ENCODE assay signal across 36 cellular contexts in genomic region chr9:123290764-123291163, GRCh38.
"Had no signal": no experiment of that assay in that cellular context is flagged by ENCODE, and none has a peak within 500 bp of the region (broad histone marks: within the 10 kb centered on the region; RNA-seq: fewer than 3 reads in every experiment).

No MANE protein-coding gene starts in this region.

- H3K27me3 ChIP-seq: adrenal gland, MG63, SJCRH30 had no signal

- H3K27ac Mint-ChIP-seq: activated CD4-positive, alpha-beta T cell treated with anti-CD3 and anti-CD28 coated beads for 36 hours; activated CD4-positive, alpha-beta T cell treated with anti-CD3 and anti-CD28 coated beads, Interleukin-2, amount 10 ng/mL, durations not matched to agents 7 days and 5 days; activated naive CD4-positive, alpha-beta T cell treated with anti-CD3 and anti-CD28 coated beads for 36 hours; activated naive CD4-positive, alpha-beta T cell treated with anti-CD3 and anti-CD28 coated beads, Interleukin-2, amount 50 U/mL, for 72 hours; activated T-helper 1 cell treated with anti-CD3 and anti-CD28 coated beads, Interleukin-12 subunit alpha, Interleukin-12 subunit beta, Interleukin-2, Interleukin-4 antibody, amounts not matched to agents 30 ng/mL and 10 ng/mL and 1 ng/mL, durations not matched to agents 14 hours and 24 hours and 36 hours; brain; T-helper 2 cell treated with Interferon-gamma antibody and Interleukin-4, amounts not matched to agents 5 μg/mL and 100 μg/mL, for 36 hours; WTC11 had no signal

- H3K4me1 Mint-ChIP-seq: activated CD4-positive, alpha-beta T cell treated with anti-CD3 and anti-CD28 coated beads for 36 hours; activated CD4-positive, alpha-beta T cell treated with anti-CD3 and anti-CD28 coated beads, Interleukin-2, amount 10 ng/mL, durations not matched to agents 7 days and 5 days; brain; WTC11 had no signal

- ATAC-seq: activated CD4-positive, alpha-beta T cell treated with anti-CD3 and anti-CD28 coated beads for 36 hours; activated CD4-positive, CD25-positive, alpha-beta regulatory T cell treated with anti-CD3 and anti-CD28 coated beads, Interleukin-2, amount 50 U/mL, for 24 hours; activated naive CD4-positive, alpha-beta T cell treated with anti-CD3 and anti-CD28 coated beads, Interleukin-2, amount 50 U/mL, for 72 hours; activated T-cell treated with anti-CD3 and anti-CD28 coated beads, Interleukin-2, amount 50 U/mL, for 4 hours; WTC11 had no signal

- H3K36me3 ChIP-seq: adrenal gland, MG63, SJCRH30 had no signal

- H3K36me3 Mint-ChIP-seq: activated naive CD4-positive, alpha-beta T cell treated with anti-CD3 and anti-CD28 coated beads, Interleukin-2, amount 50 U/mL, for 72 hours; brain; WTC11 had no signal

- H3K9me3 Mint-ChIP-seq: activated CD4-positive, alpha-beta T cell treated with anti-CD3 and anti-CD28 coated beads, Interleukin-2, amount 10 ng/mL, durations not matched to agents 7 days and 5 days; activated naive CD4-positive, alpha-beta T cell treated with anti-CD3 and anti-CD28 coated beads for 36 hours; activated T-cell treated with anti-CD3 and anti-CD28 coated beads, Interleukin-2, amount 50 U/mL, for 4 hours; activated T-helper 1 cell treated with anti-CD3 and anti-CD28 coated beads, Interleukin-12 subunit alpha, Interleukin-12 subunit beta, Interleukin-2, Interleukin-4 antibody, amounts not matched to agents 30 ng/mL and 10 ng/mL and 1 ng/mL, durations not matched to agents 14 hours and 24 hours and 36 hours; T-helper 2 cell treated with Interferon-gamma antibody and Interleukin-4, amounts not matched to agents 5 μg/mL and 100 μg/mL, for 36 hours; WTC11 had no signal

- H3K4me3 ChIP-seq: adrenal gland, MG63, SJCRH30, SK-N-MC had no signal

- DNase-seq: activated CD4-positive, alpha-beta T cell treated with anti-CD3 and anti-CD28 coated beads for 36 hours; activated CD4-positive, alpha-beta T cell treated with anti-CD3 and anti-CD28 coated beads, Interleukin-2, amount 10 ng/mL, durations not matched to agents 7 days and 5 days; activated CD4-positive, alpha-beta T cell treated with anti-CD3 and anti-CD28 coated beads, Interleukin-2, amount 50 U/mL, for 48 hours; activated CD8-positive, alpha-beta memory T cell treated with anti-CD3 and anti-CD28 coated beads, Interleukin-2, amount 50 U/mL, for 4 hours; activated gamma-delta T cell treated with Interleukin-2 at 50 U/mL for 16 hours; activated naive CD4-positive, alpha-beta T cell treated with anti-CD3 and anti-CD28 coated beads for 36 hours; activated T-cell treated with anti-CD3 and anti-CD28 coated beads for 4 hours; activated T-cell treated with anti-CD3 and anti-CD28 coated beads, Interleukin-2, amount 50 U/mL, for 4 hours; adrenal gland; anterior cingulate cortex; caudate nucleus; cerebellar nuclear complex; Kasumi-1; KG1; MG63; NCI-H1048; NCI-H1105 treated with DMSO at 0.1 percent for 48 hours; NCI-H1436; NCI-H1694; NCI-H1930; NCI-H2081 treated with DMSO at 0.1 percent for 48 hours; NCI-H226; NCI-H446 treated with DMSO at 0.1 percent for 48 hours; NCI-H524; NCI-H69; NCI-H82; OCI-M1; SHP77; SJCRH30 had no signal

- H3K4me1 ChIP-seq: adrenal gland, SJCRH30 had no signal

- H3K9me3 ChIP-seq: adrenal gland, MG63, SJCRH30 had no signal

- H3K4me3 Mint-ChIP-seq: activated CD4-positive, alpha-beta T cell treated with anti-CD3 and anti-CD28 coated beads for 36 hours; activated CD4-positive, alpha-beta T cell treated with anti-CD3 and anti-CD28 coated beads, Interleukin-2, amount 10 ng/mL, durations not matched to agents 7 days and 5 days; activated naive CD4-positive, alpha-beta T cell treated with anti-CD3 and anti-CD28 coated beads for 36 hours; activated T-cell treated with anti-CD3 and anti-CD28 coated beads, Interleukin-2, amount 50 U/mL, for 4 hours; activated T-helper 1 cell treated with anti-CD3 and anti-CD28 coated beads, Interleukin-12 subunit alpha, Interleukin-12 subunit beta, Interleukin-2, Interleukin-4 antibody, amounts not matched to agents 30 ng/mL and 10 ng/mL and 1 ng/mL, durations not matched to agents 14 hours and 24 hours and 36 hours; brain; T-helper 2 cell treated with Interferon-gamma antibody and Interleukin-4, amounts not matched to agents 5 μg/mL and 100 μg/mL, for 36 hours; WTC11 had no signal

- H3K27me3 Mint-ChIP-seq: activated CD4-positive, alpha-beta T cell treated with anti-CD3 and anti-CD28 coated beads for 36 hours had no signal

- H3K27ac ChIP-seq: adrenal gland, SJCRH30, SK-N-MC had no signal
